In the genomic region with DNA sequence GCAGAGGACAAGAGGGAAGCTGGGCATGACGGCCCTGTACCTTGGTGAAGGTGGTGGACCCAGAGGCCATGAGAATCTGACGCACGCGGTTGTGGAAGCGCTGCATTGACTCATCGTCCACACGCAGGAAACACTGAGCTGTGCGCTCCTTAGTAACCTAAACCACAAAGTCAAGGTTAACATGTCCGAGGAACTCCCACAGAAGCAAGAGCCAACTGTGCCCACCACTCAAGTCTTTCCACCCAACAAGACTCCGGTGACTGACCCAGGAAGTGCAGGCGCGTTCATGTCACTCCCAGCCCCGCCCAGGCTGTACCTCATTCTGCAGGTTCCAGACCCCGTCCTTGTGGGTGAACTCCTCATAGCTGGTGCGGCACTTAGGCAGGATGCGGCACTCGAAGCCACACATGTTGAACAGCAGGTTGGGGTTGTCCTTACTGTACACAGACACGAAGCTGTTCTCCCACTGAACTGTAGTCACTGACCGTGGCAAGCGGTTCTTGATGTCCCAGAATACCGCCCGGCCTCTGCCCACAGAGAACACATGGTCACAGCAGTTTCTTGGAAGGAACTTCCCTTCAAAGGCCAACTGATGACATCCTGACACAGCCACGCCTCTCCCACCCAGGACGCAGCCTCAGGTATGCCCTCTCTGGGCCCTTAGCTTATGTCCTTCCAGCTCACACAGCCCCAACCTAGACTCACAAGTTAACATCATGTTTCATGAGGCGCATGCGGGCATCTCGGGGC, we compare ENCODE assay signal across 17 cellular contexts. TPM values are rescaled to one million over a fixed set of nuclear protein-coding genes. Genes with fewer than 3 reads are reported as not detected.
DNase-seq lines count a peak whose midpoint lies in the region; ATAC-seq and TF ChIP-seq lines count a peak whose summit lies in the region.
"Had no signal": no experiment of that assay in that cellular context is flagged by ENCODE, and none has a peak within 500 bp of the region (broad histone marks: within the 10 kb centered on the region; RNA-seq: fewer than 3 reads in every experiment).

No MANE protein-coding gene starts in this region.

- no peak for TF ChIP-seq CTCF in adrenal gland (IDR thresholded peaks at IDR 0.05)

- H3K4ac ChIP-seq in neuronal stem cell (ENCODE audit: low read length): no peak overlapping the region

- H2BK12ac ChIP-seq in neuronal stem cell (ENCODE audit: low read length): no peak overlapping the region

- H3K23ac ChIP-seq in neuronal stem cell (ENCODE audit: low read depth, low read length, poor library complexity): peak overlapping the region; percentile 76

- peak; percentile 34 for DNase-seq in activated CD4-positive, alpha-beta T cell treated with anti-CD3 and anti-CD28 coated beads for 36 hours
- DNase-seq in activated CD4-positive, alpha-beta T cell treated with anti-CD3 and anti-CD28 coated beads for 48 hours: no peak
- DNase-seq in T-cell: peak in 8 of 34 experiments; percentile 3 to 30 (median 16)
- peak in 6 of 7 donors; percentile 56 to 94 (median 86) for DNase-seq in adrenal gland
- DNase-seq in neuronal stem cell (ENCODE audit: low spot score): no peak
- no peak for DNase-seq in amygdala (lab: John Stamatoyannopoulos, UW)
- DNase-seq: GM23248, naive B cell, NCI-H2081, NCI-H82, T1000 had no signal

- peaks cover 11% of the 10 kb centered on the region for H3K4me1 Mint-ChIP-seq in activated CD4-positive, alpha-beta T cell treated with anti-CD3 and anti-CD28 coated beads for 36 hours
- peaks cover 24 to 47% (median 35%) of the 10 kb centered on the region in 3 donors for H3K4me1 Mint-ChIP-seq in T-cell

- intact Hi-C loops in activated CD4-positive, alpha-beta T cell treated with anti-CD3 and anti-CD28 coated beads for 36 hours (cut with DNase I, micrococcal nuclease): no loop called here
- intact Hi-C loops in adrenal gland (cut with DNase I): no loop called here

- TF ChIP-seq POLR2A in adrenal gland (IDR thresholded peaks at IDR 0.05): no peak

- no peak overlapping the region for H3K14ac ChIP-seq in neuronal stem cell (ENCODE audit: low read length)

- H3K79me1 ChIP-seq in neuronal stem cell (ENCODE audit: low read depth, low read length): peaks cover 3% of the 10 kb centered on the region

- H2BK5ac ChIP-seq in neuronal stem cell (ENCODE audit: low read length): no peak overlapping the region

- no peak overlapping the region for H2AFZ ChIP-seq in neuronal stem cell (ENCODE audit: low read length)
- H2AFZ ChIP-seq: GM23248 had no signal

- no peak overlapping the region for H3K4me2 ChIP-seq in neuronal stem cell (ENCODE audit: insufficient read depth, low read length, poor library complexity, severe bottlenecking)
- H3K4me2 ChIP-seq: KMS-11 had no signal

- no peak overlapping the region for H4K91ac ChIP-seq in neuronal stem cell (ENCODE audit: low read depth, low read length, poor library complexity)

- peak overlapping the region; percentile 70 for H3K27ac Mint-ChIP-seq in activated CD4-positive, alpha-beta T cell treated with anti-CD3 and anti-CD28 coated beads for 36 hours
- H3K27ac Mint-ChIP-seq in T-cell: peak overlapping the region; percentile 45

- POLR2A ChIA-PET in activated CD4-positive, alpha-beta T cell treated with anti-CD3 and anti-CD28 coated beads for 36 hours (lab: Charles Lee): no interaction called here
- POLR2A ChIA-PET in T-cell (lab: Charles Lee): no interaction called here

- no peaks in the 10 kb centered on the region for H3K27me3 Mint-ChIP-seq in activated CD4-positive, alpha-beta T cell treated with anti-CD3 and anti-CD28 coated beads for 36 hours
- no peaks in the 10 kb centered on the region for H3K27me3 Mint-ChIP-seq in T-cell
- H3K27me3 Mint-ChIP-seq: naive B cell had no signal

- CTCF ChIA-PET in activated CD4-positive, alpha-beta T cell treated with anti-CD3 and anti-CD28 coated beads for 36 hours (lab: Charles Lee): interaction anchor here (0.6 to 0.8 kb wide), 2 partner anchors 9 to 44 kb away, joined by 3 read pairs; no protein-coding TSS in a partner anchor
- CTCF ChIA-PET in T-cell (lab: Charles Lee): interaction anchor here (0.5 to 1.0 kb wide), 3 partner anchors 25 to 43 kb away, joined by 3 to 5 read pairs (median 3); no protein-coding TSS in a partner anchor

- H3K36me3 ChIP-seq in adrenal gland (replicated peaks in 1 of 2) (peaks cover 0 to 94% of the 10 kb centered on the region in 2 donors), neuronal stem cell (replicated peaks in 1 of 2; ENCODE audit: control insufficient read depth in 2 of 2, insufficient read depth in 2 of 2, low read length in 2 of 2) (peaks cover 70 to 97% of the 10 kb centered on the region in 2 donors)

- peaks cover 0 to 20% of the 10 kb centered on the region in 2 donors for H3K4me1 ChIP-seq in adrenal gland (replicated peaks in 1 of 2)
- H3K4me1 ChIP-seq in neuronal stem cell (ENCODE audit: control insufficient read depth in 2 of 2, insufficient read depth in 1 of 2, low read depth in 1 of 2, low read length in 2 of 2): no peaks in the 10 kb centered on the region

- no peak overlapping the region for H2AK5ac ChIP-seq in neuronal stem cell (ENCODE audit: low read depth, low read length)

- 61 to 78% (median 67%) methylated on average over 18 to 27 of the region's 27 CpGs for WGBS in adrenal gland, 4 donors
- WGBS in neuronal stem cell (ENCODE audit: extremely low coverage in 2 of 2, insufficient read length in 2 of 2, insufficient replicate concordance in 1 of 2), 2 donors: no CpG with 5 or more reads among the region's 27 CpGs

- H3K18ac ChIP-seq in neuronal stem cell (ENCODE audit: low read length): no peak overlapping the region

- H3K9me3 ChIP-seq in adrenal gland (replicated peaks in 1 of 3): no peaks in the 10 kb centered on the region
- peaks cover 0 to 2% of the 10 kb centered on the region in 2 donors for H3K9me3 ChIP-seq in neuronal stem cell (replicated peaks in 1 of 2; ENCODE audit: control insufficient read depth in 2 of 2, insufficient read depth in 1 of 2, low read depth in 1 of 2, low read length in 2 of 2)
- H3K9me3 ChIP-seq: right atrium auricular region had no signal

- H2BK15ac ChIP-seq in neuronal stem cell (ENCODE audit: low read length): no peak overlapping the region

- H3K9ac ChIP-seq in neuronal stem cell (ENCODE audit: low read depth, low read length, poor library complexity): peak overlapping the region; percentile 53
- H3K9ac ChIP-seq: GM23248, KMS-11 had no signal

- H3K27ac ChIP-seq in adrenal gland (peak overlapping the region in 4 of 5 donors; percentile 33 to 92 (median 72)), neuronal stem cell (replicated peaks; ENCODE audit: low read length) (no peak overlapping the region)
- H3K27ac ChIP-seq: 22Rv1, GM23248, KMS-11, right atrium auricular region had no signal

- H3K4me3 ChIP-seq in adrenal gland: no peak overlapping the region
- H3K4me3 ChIP-seq in neuronal stem cell (ENCODE audit: low read length in 2 of 2): no peak overlapping the region
- H3K4me3 ChIP-seq: dorsolateral prefrontal cortex, GM23248, right atrium auricular region had no signal

- no peak overlapping the region for H2BK120ac ChIP-seq in neuronal stem cell (ENCODE audit: low read depth, low read length)

- H4K8ac ChIP-seq in neuronal stem cell (ENCODE audit: low read depth, low read length): no peak overlapping the region

- H3K27me3 ChIP-seq in adrenal gland: no peaks in the 10 kb centered on the region
- H3K27me3 ChIP-seq in neuronal stem cell (ENCODE audit: control insufficient read depth in 3 of 3, insufficient read depth in 3 of 3, low read depth in 1 of 3, low read length in 3 of 3): no peaks in the 10 kb centered on the region
- H3K27me3 ChIP-seq: dorsolateral prefrontal cortex, right atrium auricular region had no signal

- H3K9me3 Mint-ChIP-seq in activated CD4-positive, alpha-beta T cell treated with anti-CD3 and anti-CD28 coated beads for 36 hours (ENCODE audit: low read depth): no peaks in the 10 kb centered on the region
- H3K9me3 Mint-ChIP-seq in T-cell: no peaks in the 10 kb centered on the region
- H3K9me3 Mint-ChIP-seq: naive B cell had no signal

- peaks cover 79% of the 10 kb centered on the region for H3K36me3 Mint-ChIP-seq in activated CD4-positive, alpha-beta T cell treated with anti-CD3 and anti-CD28 coated beads for 36 hours (ENCODE audit: low read depth)
- H3K36me3 Mint-ChIP-seq in T-cell: peaks cover 63% of the 10 kb centered on the region

- ATAC-seq in activated CD4-positive, alpha-beta T cell treated with anti-CD3 and anti-CD28 coated beads for 36 hours: peak; percentile 62
- ATAC-seq in T-cell (replicated peaks in 1 of 4) (peak in 3 of 4 experiments; percentile 16 to 41 (median 22)), HG02970 (IDR thresholded peaks at IDR 0.05; ENCODE audit: low FRiP score, unreplicated experiment) (no peak), GM19351 (IDR thresholded peaks at IDR 0.05; ENCODE audit: unreplicated experiment) (no peak)

- H3K4me3 Mint-ChIP-seq in activated CD4-positive, alpha-beta T cell treated with anti-CD3 and anti-CD28 coated beads for 36 hours: no peak overlapping the region
- no peak overlapping the region for H3K4me3 Mint-ChIP-seq in T-cell
- H3K4me3 Mint-ChIP-seq: naive B cell had no signal

RNA-seq across cellular contexts. Expression of a gene that starts 11.5 kb away (rescaled TPM):
- 100 to 1,000 TPM; 391 to 425 TPM for total RNA-seq in activated CD4-positive, alpha-beta T cell treated with anti-CD3 and anti-CD28 coated beads for 36 hours
- total RNA-seq in T-cell: 100 to 1,000 TPM; 387 to 543 (median 409) TPM
- 100 to 1,000 TPM; 179 to 748 (median 254) TPM for total RNA-seq in adrenal gland
- 100 to 1,000 TPM; 107 to 439 (median 155) TPM for polyA plus RNA-seq in adrenal gland
- polyA plus RNA-seq in neuronal stem cell (2013, experiment 1 of 2): 95.4 TPM
- 97.1 TPM for polyA plus RNA-seq in neuronal stem cell (2013, experiment 2 of 2)

RNA-seq across cellular contexts. Expression of a gene that starts 23.6 kb away (rescaled TPM):
- 1 to 10 TPM; 2.1 to 2.6 TPM for total RNA-seq in activated CD4-positive, alpha-beta T cell treated with anti-CD3 and anti-CD28 coated beads for 36 hours
- total RNA-seq in T-cell (1 to 10 TPM; 1.2 to 2.9 (median 2.0) TPM), adrenal gland (10 to 100 TPM; 21.5 to 78.3 (median 36.2) TPM)
- polyA plus RNA-seq in adrenal gland: 10 to 100 TPM; 37.9 to 46.5 (median 40.4) TPM
- 4.3 TPM for polyA plus RNA-seq in neuronal stem cell (2013, experiment 1 of 2)
- 4.0 TPM for polyA plus RNA-seq in neuronal stem cell (2013, experiment 2 of 2)

RNA-seq across cellular contexts. Expression of a gene that starts 27.7 kb away (rescaled TPM):
- total RNA-seq in activated CD4-positive, alpha-beta T cell treated with anti-CD3 and anti-CD28 coated beads for 36 hours: 1 to 10 TPM in 1 of 2 experiments, under 1 TPM in 1; 0.98 to 1.2 TPM
- 1 to 10 TPM in 4 of 5 donors, under 1 TPM in 1; 0.83 to 2.0 (median 1.5) TPM for total RNA-seq in T-cell
- total RNA-seq in adrenal gland: 10 to 100 TPM in 7 of 8 donors, 1 to 10 TPM in 1; 9.3 to 24.8 (median 18.9) TPM
- 10 to 100 TPM in 2 of 3 donors, under 1 TPM in 1; 0.81 to 19.1 (median 10.5) TPM for polyA plus RNA-seq in adrenal gland
- polyA plus RNA-seq in neuronal stem cell (2013, experiment 1 of 2): 0.67 TPM
- polyA plus RNA-seq in neuronal stem cell (2013, experiment 2 of 2): 0.69 TPM
- total RNA-seq: GM23248 had no signal

RNA-seq across cellular contexts. Expression of a gene that starts 37.0 kb away (rescaled TPM):
- total RNA-seq in activated CD4-positive, alpha-beta T cell treated with anti-CD3 and anti-CD28 coated beads for 36 hours: under 1 TPM; 0.30 to 0.39 TPM
- under 1 TPM; 0.25 to 0.82 (median 0.59) TPM for total RNA-seq in T-cell
- 10 to 100 TPM in 5 of 8 donors, 1 to 10 TPM in 3; 6.8 to 48.7 (median 11.4) TPM for total RNA-seq in adrenal gland
- polyA plus RNA-seq in adrenal gland: 10 to 100 TPM in 1 of 3 donors, 1 to 10 TPM in 2; 4.3 to 58.8 (median 7.2) TPM
- polyA plus RNA-seq in neuronal stem cell (2013, experiment 1 of 2): 0.75 TPM
- 0.72 TPM for polyA plus RNA-seq in neuronal stem cell (2013, experiment 2 of 2)

RNA-seq across cellular contexts. Expression of a gene that starts 44.6 kb away (rescaled TPM):
- total RNA-seq in activated CD4-positive, alpha-beta T cell treated with anti-CD3 and anti-CD28 coated beads for 36 hours: 1 to 10 TPM in 1 of 2 experiments, under 1 TPM in 1; 0.76 to 1.1 TPM
- total RNA-seq in T-cell (10 to 100 TPM in 1 of 5 donors, 1 to 10 TPM in 4; 3.8 to 14.7 (median 7.8) TPM), adrenal gland (10 to 100 TPM; 12.3 to 32.5 (median 19.8) TPM)
- polyA plus RNA-seq in adrenal gland: 10 to 100 TPM in 1 of 3 donors, 1 to 10 TPM in 2; 6.8 to 17.2 (median 7.5) TPM
- 11.3 TPM for polyA plus RNA-seq in neuronal stem cell (2013, experiment 1 of 2)
- 11.0 TPM for polyA plus RNA-seq in neuronal stem cell (2013, experiment 2 of 2)

Comparison
In these comparisons a context has a peak if more than half of its experiments do, and no peak if none do; other contexts are left out.
1. DNase-seq: peak in activated CD4-positive, alpha-beta T cell treated with anti-CD3 and anti-CD28 coated beads for 36 hours (single experiment) and adrenal gland (6 of 7); none in activated CD4-positive, alpha-beta T cell treated with anti-CD3 and anti-CD28 coated beads for 48 hours (single experiment), neuronal stem cell (single experiment) and amygdala (0 of 56).
2. ATAC-seq: peak in activated CD4-positive, alpha-beta T cell treated with anti-CD3 and anti-CD28 coated beads for 36 hours (single experiment) and T-cell (3 of 4); none in HG02970 (single experiment) and GM19351 (single experiment).
3. RNA of a gene that starts 23.6 kb away (total RNA-seq): 21.5 to 78.3 TPM in adrenal gland; 2.1 to 2.6 TPM in activated CD4-positive, alpha-beta T cell treated with anti-CD3 and anti-CD28 coated beads for 36 hours and 1.2 to 2.9 TPM in T-cell; every median in the first group is over 4 times any median in the second.